7 cellular contexts compared by ENCODE assay signal in genomic region chr1:248572049-248572448, GRCh38. TPM values are rescaled to one million over a fixed set of nuclear protein-coding genes. Genes with fewer than 3 reads are reported as not detected.
"Had no signal": no experiment of that assay in that cellular context is flagged by ENCODE, and none has a peak within 500 bp of the region (broad histone marks: within the 10 kb centered on the region; RNA-seq: fewer than 3 reads in every experiment).

No MANE protein-coding gene starts in this region.

RNA-seq across cellular contexts. Expression of gene OR2T34, which starts 2.5 kb away (rescaled TPM):
- total RNA-seq: activated CD8-positive, alpha-beta T cell treated with anti-CD3 and anti-CD28 coated beads, Interleukin-2, amount 10 ng/mL, durations not matched to agents 7 days and 5 days; activated naive CD8-positive, alpha-beta T cell treated with anti-CD3 and anti-CD28 coated beads, Interleukin-2, amount 10 ng/mL, durations not matched to agents 7 days and 5 days; gastrocnemius medialis; heart right ventricle; lung microvascular endothelial cell; pancreas; transverse colon had no signal
- polyA plus RNA-seq: heart right ventricle, pancreas had no signal

RNA-seq across cellular contexts. Expression of gene OR2T29, which starts 9.5 kb away (rescaled TPM):
- total RNA-seq: activated CD8-positive, alpha-beta T cell treated with anti-CD3 and anti-CD28 coated beads, Interleukin-2, amount 10 ng/mL, durations not matched to agents 7 days and 5 days; activated naive CD8-positive, alpha-beta T cell treated with anti-CD3 and anti-CD28 coated beads, Interleukin-2, amount 10 ng/mL, durations not matched to agents 7 days and 5 days; gastrocnemius medialis; heart right ventricle; lung microvascular endothelial cell; transverse colon had no signal
- polyA plus RNA-seq: heart right ventricle, pancreas had no signal

RNA-seq across cellular contexts. Expression of gene OR2T10, which starts 25.5 kb away (rescaled TPM):
- total RNA-seq: activated CD8-positive, alpha-beta T cell treated with anti-CD3 and anti-CD28 coated beads, Interleukin-2, amount 10 ng/mL, durations not matched to agents 7 days and 5 days; activated naive CD8-positive, alpha-beta T cell treated with anti-CD3 and anti-CD28 coated beads, Interleukin-2, amount 10 ng/mL, durations not matched to agents 7 days and 5 days; gastrocnemius medialis; heart right ventricle; lung microvascular endothelial cell; transverse colon had no signal
- polyA plus RNA-seq: heart right ventricle had no signal
